9 cellular contexts compared by ENCODE assay signal in the genomic region with DNA sequence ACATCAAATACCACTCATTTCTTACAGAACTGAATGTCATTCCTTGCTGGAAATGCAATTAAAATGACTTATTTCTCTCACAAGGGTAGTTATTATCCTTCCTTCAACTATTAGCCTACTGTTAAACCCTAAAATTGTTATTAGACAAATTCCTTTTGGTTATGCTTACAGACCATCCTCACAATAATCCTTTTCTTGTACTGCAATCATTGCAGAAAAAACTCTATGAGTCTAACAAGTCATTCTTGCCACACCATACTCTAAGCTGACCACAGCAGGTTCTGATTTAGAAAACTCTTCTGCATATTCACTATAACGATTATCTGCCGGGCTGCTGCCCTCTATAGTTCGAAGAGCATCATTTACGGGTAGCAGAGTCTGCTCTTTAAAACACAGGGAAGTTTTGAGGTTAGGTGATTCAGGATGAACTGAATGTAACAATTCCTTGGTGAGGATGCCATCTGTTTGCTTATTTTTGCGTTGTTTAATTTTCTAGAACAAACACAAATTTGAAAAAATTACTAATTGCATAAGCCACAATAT. TPM values are rescaled to one million over a fixed set of nuclear protein-coding genes. Genes with fewer than 3 reads are reported as not detected.
DNase-seq lines count a peak whose midpoint lies in the region; ATAC-seq, FAIRE-seq and TF ChIP-seq lines count a peak whose summit lies in the region.
"Had no signal": no experiment of that assay in that cellular context is flagged by ENCODE, and none has a peak within 500 bp of the region (broad histone marks: within the 10 kb centered on the region; RNA-seq: fewer than 3 reads in every experiment).

No MANE protein-coding gene starts in this region.

- H3K9me2 ChIP-seq in HCT116 (ENCODE audit: insufficient read depth) (no peaks in the 10 kb centered on the region), OCI-LY7 (ENCODE audit: insufficient read depth, low read length) (no peaks in the 10 kb centered on the region)

- RAD21 ChIA-PET in HCT116 (lab: Charles Lee; ENCODE audit: low non-redundant PET in 1 of 2, low total read pairs in 2 of 2, uncharacterized antibody in 2 of 2, unreplicated experiment in 2 of 2): no interaction called here

- no peak overlapping the region for H3K4me3 ChIP-seq in GM06990 (replicated peaks; ENCODE audit: low read depth, low read length)
- no peak overlapping the region for H3K4me3 ChIP-seq in HCT116 (replicated peaks in 1 of 2; ENCODE audit: low read depth in 1 of 2, low read length in 2 of 2)
- no peak overlapping the region for H3K4me3 ChIP-seq in OCI-LY7 (ENCODE audit: low read depth, low read length, poor library complexity, severe bottlenecking)
- H3K4me3 ChIP-seq: skin epidermis had no signal

- TF ChIP-seq RAD21 in HCT116 (IDR thresholded peaks at IDR 0.05; ENCODE audit: low read depth): peak; percentile 9; the same call in 1 of the 2 replicates

- H3K27me3 ChIP-seq in GM06990 (replicated peaks; ENCODE audit: control insufficient read depth, insufficient read depth, low read length) (no peaks in the 10 kb centered on the region), HCT116 (ENCODE audit: insufficient read depth, low read length) (no peaks in the 10 kb centered on the region)

- POLR2A ChIA-PET in HCT116 (lab: Charles Lee): no interaction called here
- POLR2A ChIA-PET in OCI-LY7 (lab: Charles Lee): no interaction called here

- TF ChIP-seq CTCF in GM06990 (IDR thresholded peaks at IDR 0.05; ENCODE audit: insufficient read depth, low read length, poor library complexity, severe bottlenecking) (peak; percentile 68), HCT116 (IDR thresholded peaks at IDR 0.05 in 2 of 3, conservative IDR thresholded peaks at IDR 0.05 in 1 of 3; ENCODE audit: borderline replicate concordance in 1 of 3, insufficient read depth in 1 of 3, low read depth in 2 of 3, low read length in 2 of 3) (peak in 2 of 3 experiments; percentile 38 to 56; a peak in 3 of 6 replicates), OCI-LY7 (conservative IDR thresholded peaks at IDR 0.05; ENCODE audit: low read length) (peak; percentile 84)

- BruUV-seq in HCT116 (replicated peaks; lab: Mats Ljungman, UMichigan) (no TSS peak), OCI-LY7 (replicated peaks; lab: Mats Ljungman, UMichigan) (no TSS peak)

- H3K79me2 ChIP-seq in HCT116 (ENCODE audit: insufficient read depth, low read length) (no peaks in the 10 kb centered on the region), OCI-LY7 (ENCODE audit: insufficient read depth, low read depth, low read length) (no peaks in the 10 kb centered on the region)

- no peaks in the 10 kb centered on the region for H4K20me1 ChIP-seq in HCT116 (ENCODE audit: insufficient read depth)
- no peaks in the 10 kb centered on the region for H4K20me1 ChIP-seq in OCI-LY7 (ENCODE audit: insufficient read depth, low read length)

- H3K9ac ChIP-seq in HCT116 (ENCODE audit: low read length): no peak overlapping the region

- no peaks in the 10 kb centered on the region for H3K4me1 ChIP-seq in HCT116 (ENCODE audit: control insufficient read depth in 1 of 2, insufficient read depth in 2 of 2, low read length in 2 of 2)
- H3K4me1 ChIP-seq in OCI-LY7 (ENCODE audit: insufficient read depth, low read length, poor library complexity, severe bottlenecking): peaks cover 21% of the 10 kb centered on the region

- ATAC-seq in HCT116: peak; percentile 59

- FAIRE-seq in frontal cortex (lab: Jason Lieb, UNC) (peak; percentile 83), urothelium cell line (lab: Jason Lieb, UNC) (no peak)

- no peak overlapping the region for H2AFZ ChIP-seq in HCT116 (ENCODE audit: low read depth, low read length, poor library complexity, severe bottlenecking)
- H2AFZ ChIP-seq in OCI-LY7 (ENCODE audit: low read length): no peak overlapping the region

- H3K27ac ChIP-seq in HCT116 (ENCODE audit: low read depth, low read length) (no peak overlapping the region), OCI-LY7 (ENCODE audit: low read depth, low read length, poor library complexity, severe bottlenecking) (no peak overlapping the region)
- H3K27ac ChIP-seq: skin epidermis had no signal

- no peak for DNase-seq in GM06990 (ENCODE audit: extremely low read depth, insufficient read length)
- no peak for DNase-seq in HCT116 (ENCODE audit: low read depth, low spot score)
- DNase-seq in OCI-LY7 (ENCODE audit: low spot score): peak; percentile 49
- peak; percentile 12 to 22 for DNase-seq in frontal cortex (ENCODE audit: low spot score in 2 of 2)
- DNase-seq in urothelium cell line (ENCODE audit: low spot score): no peak
- DNase-seq in HPDE6-E6E7 (ENCODE audit: extremely low spot score): no peak
- no peak for DNase-seq in NCI-H1436 treated with DMSO at 0.1 percent for 48 hours (lab: John Stamatoyannopoulos, UW)
- no peak for DNase-seq in activated naive CD4-positive, alpha-beta T cell treated with Interleukin-2 at 50 U/mL for 16 hours

- intact Hi-C loops in HCT116 (cut with micrococcal nuclease) (no loop called here), OCI-LY7 (cut with micrococcal nuclease; ENCODE audit: unreplicated experiment) (no loop called here)

- CTCF ChIA-PET in HCT116 (lab: Charles Lee): no interaction called here
- CTCF ChIA-PET in OCI-LY7 (lab: Charles Lee; ENCODE audit: unreplicated experiment): no interaction called here

- H3K36me3 ChIP-seq in GM06990 (ENCODE audit: control insufficient read depth, insufficient read depth, low read length): no peaks in the 10 kb centered on the region
- peaks cover 0 to 2% of the 10 kb centered on the region in 2 experiments; a peak in 1 of 4 replicates for H3K36me3 ChIP-seq in HCT116 (ENCODE audit: control insufficient read depth in 1 of 2, insufficient read depth in 2 of 2, low read length in 2 of 2)
- H3K36me3 ChIP-seq in OCI-LY7 (ENCODE audit: insufficient read depth, low read length): peaks cover 58% of the 10 kb centered on the region

- H3K4me2 ChIP-seq in HCT116 (ENCODE audit: low read length) (no peak overlapping the region), OCI-LY7 (ENCODE audit: low read length) (no peak overlapping the region)

- TF ChIP-seq POLR2A in HCT116 (IDR thresholded peaks at IDR 0.05; ENCODE audit: borderline replicate concordance, extremely low read depth, insufficient read depth, insufficient read length): no peak

- no peaks in the 10 kb centered on the region for H3K9me3 ChIP-seq in HCT116 (ENCODE audit: control insufficient read depth in 1 of 2, insufficient read depth in 1 of 2, low read depth in 1 of 2, low read length in 2 of 2)
- H3K9me3 ChIP-seq in OCI-LY7 (ENCODE audit: low read length): no peaks in the 10 kb centered on the region

TF ChIP-seq in HCT116, 20 proteins besides CTCF, POLR2A, EP300 and RAD21:
- TF ChIP-seq, protein P1, sequence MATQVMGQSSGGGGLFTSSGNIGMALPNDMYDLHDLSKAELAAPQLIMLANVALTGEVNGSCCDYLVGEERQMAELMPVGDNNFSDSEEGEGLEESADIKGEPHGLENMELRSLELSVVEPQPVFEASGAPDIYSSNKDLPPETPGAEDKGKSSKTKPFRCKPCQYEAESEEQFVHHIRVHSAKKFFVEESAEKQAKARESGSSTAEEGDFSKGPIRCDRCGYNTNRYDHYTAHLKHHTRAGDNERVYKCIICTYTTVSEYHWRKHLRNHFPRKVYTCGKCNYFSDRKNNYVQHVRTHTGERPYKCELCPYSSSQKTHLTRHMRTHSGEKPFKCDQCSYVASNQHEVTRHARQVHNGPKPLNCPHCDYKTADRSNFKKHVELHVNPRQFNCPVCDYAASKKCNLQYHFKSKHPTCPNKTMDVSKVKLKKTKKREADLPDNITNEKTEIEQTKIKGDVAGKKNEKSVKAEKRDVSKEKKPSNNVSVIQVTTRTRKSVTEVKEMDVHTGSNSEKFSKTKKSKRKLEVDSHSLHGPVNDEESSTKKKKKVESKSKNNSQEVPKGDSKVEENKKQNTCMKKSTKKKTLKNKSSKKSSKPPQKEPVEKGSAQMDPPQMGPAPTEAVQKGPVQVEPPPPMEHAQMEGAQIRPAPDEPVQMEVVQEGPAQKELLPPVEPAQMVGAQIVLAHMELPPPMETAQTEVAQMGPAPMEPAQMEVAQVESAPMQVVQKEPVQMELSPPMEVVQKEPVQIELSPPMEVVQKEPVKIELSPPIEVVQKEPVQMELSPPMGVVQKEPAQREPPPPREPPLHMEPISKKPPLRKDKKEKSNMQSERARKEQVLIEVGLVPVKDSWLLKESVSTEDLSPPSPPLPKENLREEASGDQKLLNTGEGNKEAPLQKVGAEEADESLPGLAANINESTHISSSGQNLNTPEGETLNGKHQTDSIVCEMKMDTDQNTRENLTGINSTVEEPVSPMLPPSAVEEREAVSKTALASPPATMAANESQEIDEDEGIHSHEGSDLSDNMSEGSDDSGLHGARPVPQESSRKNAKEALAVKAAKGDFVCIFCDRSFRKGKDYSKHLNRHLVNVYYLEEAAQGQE (IDR thresholded peaks at IDR 0.05; ENCODE audit: low read depth): no peak
- TF ChIP-seq ELF1 (IDR thresholded peaks at IDR 0.05; ENCODE audit: borderline replicate concordance, low read depth): no peak
- TF ChIP-seq SP1 (IDR thresholded peaks at IDR 0.05; ENCODE audit: low read depth): no peak
- no peak for TF ChIP-seq EZH2phosphoT487 (IDR thresholded peaks at IDR 0.05; ENCODE audit: borderline replicate concordance)
- no peak for TF ChIP-seq POLR2AphosphoS5 (IDR thresholded peaks at IDR 0.05; ENCODE audit: low read depth, low read length)
- no peak for TF ChIP-seq SRF (IDR thresholded peaks at IDR 0.05; ENCODE audit: low read depth)
- no peak for TF ChIP-seq ATF3 (IDR thresholded peaks at IDR 0.05)
- no peak for TF ChIP-seq EZH2 (IDR thresholded peaks at IDR 0.05)
- no peak for TF ChIP-seq CEBPB (IDR thresholded peaks at IDR 0.05; ENCODE audit: low read depth)
- TF ChIP-seq FOSL1 (IDR thresholded peaks at IDR 0.05; ENCODE audit: low read depth): no peak
- no peak for TF ChIP-seq SIN3A (IDR thresholded peaks at IDR 0.05; ENCODE audit: low read depth)
- no peak for TF ChIP-seq JUND (IDR thresholded peaks at IDR 0.05)
- no peak for TF ChIP-seq CBX3 (IDR thresholded peaks at IDR 0.05; ENCODE audit: low read depth)
- TF ChIP-seq TCF7L2 (IDR thresholded peaks at IDR 0.05; ENCODE audit: borderline replicate concordance, extremely low read depth, insufficient read depth, insufficient read length): no peak
TF ChIP-seq in HCT116: peak in this region for 0.

RNA-seq across cellular contexts. Expression of gene MTMR6, which starts 38.2 kb away (rescaled TPM):
- total RNA-seq in HCT116 (2021; ENCODE audit: unreplicated experiment): 11.4 TPM
- 3.3 and 5.1 TPM in 2 replicates for polyA plus RNA-seq in HCT116 (2012)
- 6.2 and 6.4 TPM in 2 replicates for total RNA-seq in OCI-LY7 (2014; rRNA removed; shearing (Covaris generic))
- 17.0 and 17.3 TPM in 2 replicates for total RNA-seq in OCI-LY7 (2022)
- 42.4 TPM for total RNA-seq in frontal cortex

RNA-seq across cellular contexts. Expression of gene NUP58, which starts 52.4 kb away (rescaled TPM):
- total RNA-seq in HCT116 (2021; ENCODE audit: unreplicated experiment): 101 TPM
- polyA plus RNA-seq in HCT116 (2012): 36.9 and 39.6 TPM in 2 replicates
- total RNA-seq in OCI-LY7 (2014; rRNA removed; shearing (Covaris generic)): 58.4 and 82.7 TPM in 2 replicates
- 114 and 127 TPM in 2 replicates for total RNA-seq in OCI-LY7 (2022)
- total RNA-seq in frontal cortex: 107 TPM

Comparison
In these comparisons a context has a peak if more than half of its experiments do, and no peak if none do; other contexts are left out.
1. DNase-seq: peak in OCI-LY7 (single experiment) and frontal cortex (2 of 2); none in GM06990 (single experiment), HCT116 (single experiment), urothelium cell line (single experiment), HPDE6-E6E7 (single experiment), NCI-H1436 treated with DMSO at 0.1 percent for 48 hours (single experiment) and activated naive CD4-positive, alpha-beta T cell treated with Interleukin-2 at 50 U/mL for 16 hours (single experiment).
2. Peak in every context shown above with its lines, with median percentiles within 50 percentile points of each other: CTCF ChIP-seq.